Comparison of ENCODE assay signal across 19 cellular contexts in the genomic region with DNA sequence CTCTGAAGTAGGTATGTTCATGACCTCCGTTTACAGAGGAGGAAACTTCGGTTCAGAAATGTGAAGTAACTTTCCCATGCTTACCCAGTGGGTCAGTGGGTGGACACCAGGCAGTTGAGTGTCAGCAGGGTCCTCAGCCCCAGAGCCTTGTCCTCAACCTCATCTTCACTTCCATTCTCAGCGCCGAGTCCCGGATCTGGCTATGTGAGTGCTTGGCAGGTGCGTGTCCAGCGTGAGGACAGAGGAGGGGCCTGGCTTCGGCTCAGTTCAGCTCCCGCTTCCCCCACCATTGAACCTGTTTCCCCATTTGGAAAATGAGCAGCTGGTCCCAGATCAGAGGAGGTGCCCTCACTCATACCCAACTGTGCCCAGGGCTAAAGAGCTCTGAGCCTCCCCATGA.
"Had no signal": no experiment of that assay in that cellular context is flagged by ENCODE, and none has a peak within 500 bp of the region (broad histone marks: within the 10 kb centered on the region; RNA-seq: fewer than 3 reads in every experiment).

No MANE protein-coding gene starts in this region.

- H3K27me3 ChIP-seq: SJCRH30 had no signal

- H3K36me3 ChIP-seq: SJCRH30 had no signal

- DNase-seq: KBM-7, NCI-H1048, NCI-H1436, NCI-H187, NCI-H2029, NCI-H2081 treated with DMSO at 0.1 percent for 48 hours, NCI-H2171, NCI-H226, NCI-H446, NCI-H510A, NCI-H524 treated with DMSO at 0.1 percent for 48 hours, NCI-H774, RPMI8226, SHP77 treated with DMSO at 0.1 percent for 48 hours, SJCRH30 had no signal

- ATAC-seq: SK-N-SH treated with all-trans-retinoic acid at 6 μM for 48 hours had no signal

- FAIRE-seq: HTR-8/SVneo, RCC 7860 had no signal

- H3K4me3 ChIP-seq: SJCRH30 had no signal

- H3K9me3 ChIP-seq: SJCRH30 had no signal

- H3K27ac ChIP-seq: HL-60, SJCRH30 had no signal
